ENCODE assay signal across 25 cellular contexts in genomic region chr10:28909875-28910274, GRCh38.
DNase-seq lines count a peak whose midpoint lies in the region; ATAC-seq, FAIRE-seq and TF ChIP-seq lines count a peak whose summit lies in the region.
"Had no signal": no experiment of that assay in that cellular context is flagged by ENCODE, and none has a peak within 500 bp of the region (broad histone marks: within the 10 kb centered on the region; RNA-seq: fewer than 3 reads in every experiment).

No MANE protein-coding gene starts in this region.

- TF ChIP-seq EP300 in HepG2 (IDR thresholded peaks at IDR 0.05; ENCODE audit: low read depth in 2 of 2, low read length in 2 of 2) = no peak
- TF ChIP-seq EP300 in HepG2 (CRISPR knock-in tag; IDR thresholded peaks at IDR 0.05; ENCODE audit: borderline replicate concordance) = no peak

- H3K4me2 ChIP-seq in HepG2 (ENCODE audit: low read depth, low read length) (0 out of 2 replicates have a peak overlapping the region, but pooled peaks have one; percentile 37), trophoblast cell (ENCODE audit: low read length) (no peak overlapping the region)
- H3K4me2 ChIP-seq: A549; BLaER1 treated with 17β-estradiol and CSF1 and Interleukin-3, amounts not matched to agents 10 nM and 100 nM; GM23338 had no signal

- no peak overlapping the region for H3K23ac ChIP-seq in trophoblast cell (ENCODE audit: low read length)

- no peaks in the 10 kb centered on the region for H3K79me2 ChIP-seq in HepG2 (ENCODE audit: insufficient read depth, low read length)
- no peaks in the 10 kb centered on the region for H3K79me2 ChIP-seq in trophoblast cell (ENCODE audit: control insufficient read depth, insufficient read depth, low read length, poor library complexity)

- in situ Hi-C loops in HepG2 (cut with HindIII; ENCODE audit: extremely low pct_ligation_motif_present, low pct_unique_long_range_greater_than_20kb) = no loop called here

- TF ChIP-seq CTCF in HepG2 (CRISPR knock-in tag; IDR thresholded peaks at IDR 0.05) (no peak), right lobe of liver (IDR thresholded peaks at IDR 0.05) (no peak), coronary artery (IDR thresholded peaks at IDR 0.05) (no peak)

- H4K20me1 ChIP-seq in HepG2 (ENCODE audit: insufficient read depth, low read length) = no peaks in the 10 kb centered on the region
- H4K20me1 ChIP-seq: BLaER1 treated with 17β-estradiol and CSF1 and Interleukin-3, amounts not matched to agents 10 nM and 100 nM had no signal

- intact Hi-C loops in HepG2 (cut with micrococcal nuclease; ENCODE audit: unreplicated experiment) (no loop called here), right lobe of liver (cut with DNase I) (no loop called here), aorta (cut with DNase I) (loop anchor here (2.0 to 10.0 kb wide), 4 partner anchors 72 to 235 kb away; partner anchors contain the start of gene BAMBI (in 1 of the 2))

- no peak overlapping the region for H3K4me3 ChIP-seq in HepG2 (replicated peaks in 1 of 3; ENCODE audit: insufficient read depth in 1 of 3, low read depth in 2 of 3, low read length in 3 of 3)
- no peak overlapping the region for H3K4me3 ChIP-seq in right lobe of liver
- H3K4me3 ChIP-seq in coronary artery = no peak overlapping the region
- H3K4me3 ChIP-seq in trophoblast cell (ENCODE audit: low read depth, low read length) = peak overlapping the region; percentile 23
- H3K4me3 ChIP-seq in aorta (ENCODE audit: low read length in 2 of 2) = no peak overlapping the region
- H3K4me3 ChIP-seq: A549; BLaER1 treated with 17β-estradiol and CSF1 and Interleukin-3, amounts not matched to agents 10 nM and 100 nM; GM12878; GM23338 had no signal

- TF ChIP-seq RAD21 in HepG2 (CRISPR knock-in tag; IDR thresholded peaks at IDR 0.05) = no peak

- no peak overlapping the region for H3K9ac ChIP-seq in HepG2 (ENCODE audit: insufficient read depth, low read depth, low read length)
- H3K9ac ChIP-seq in trophoblast cell (ENCODE audit: low read length) = no peak overlapping the region
- H3K9ac ChIP-seq: BLaER1 treated with 17β-estradiol and CSF1 and Interleukin-3, amounts not matched to agents 10 nM and 100 nM had no signal

- BruUV-seq in HepG2 (replicated peaks; lab: Mats Ljungman, UMichigan) = no TSS peak

- no peak overlapping the region for H2BK120ac ChIP-seq in trophoblast cell (ENCODE audit: insufficient read depth, low read length, poor library complexity)

- H3K79me1 ChIP-seq in trophoblast cell (ENCODE audit: low read length) = peaks cover 2% of the 10 kb centered on the region

- H3K27ac ChIP-seq in HepG2 (ENCODE audit: extremely low read length, insufficient read depth, low read length) = no peak overlapping the region
- no peak overlapping the region for H3K27ac ChIP-seq in right lobe of liver
- H3K27ac ChIP-seq in coronary artery = peak overlapping the region in 1 of 2 donors; percentile 89
- H3K27ac ChIP-seq in trophoblast cell (ENCODE audit: low read depth, low read length) = no peak overlapping the region
- H3K27ac ChIP-seq in aorta (ENCODE audit: low read depth in 1 of 2, low read length in 2 of 2) = peak overlapping the region; percentile 9 to 94
- H3K27ac ChIP-seq: A549; BLaER1 treated with 17β-estradiol and CSF1 and Interleukin-3, amounts not matched to agents 10 nM and 100 nM had no signal

- H2AK5ac ChIP-seq in trophoblast cell (ENCODE audit: low read length) = no peak overlapping the region

- no peak overlapping the region for H4K8ac ChIP-seq in trophoblast cell (ENCODE audit: low read depth, low read length)

- no peak overlapping the region for H4K12ac ChIP-seq in trophoblast cell (ENCODE audit: low read depth, low read length)

- H2BK5ac ChIP-seq in trophoblast cell (ENCODE audit: low read depth, low read length, poor library complexity) = no peak overlapping the region

- no peak overlapping the region for H3K4ac ChIP-seq in trophoblast cell (ENCODE audit: low read depth, low read length)

- POLR2A ChIA-PET in HepG2 (lab: Yijun Ruan, JAX) = no interaction called here

- H3K4me1 ChIP-seq in HepG2 (ENCODE audit: insufficient read depth, low read length) (peaks cover 61% of the 10 kb centered on the region), right lobe of liver (no peaks in the 10 kb centered on the region), trophoblast cell (ENCODE audit: control insufficient read depth in 1 of 2, insufficient read depth in 2 of 2, low read length in 2 of 2) (peaks cover 4% of the 10 kb centered on the region in 2 experiments), aorta (ENCODE audit: control insufficient read depth in 1 of 2, insufficient read depth in 2 of 2, low read length in 2 of 2) (peaks cover 3 to 18% of the 10 kb centered on the region in 2 donors)

- TF ChIP-seq POLR2A in HepG2 (IDR thresholded peaks at IDR 0.05; ENCODE audit: insufficient read depth in 1 of 2, low read depth in 2 of 2, low read length in 2 of 2) = no peak
- no peak for TF ChIP-seq POLR2A in right lobe of liver (IDR thresholded peaks at IDR 0.05)

- H2BK12ac ChIP-seq in trophoblast cell (ENCODE audit: low read length) = no peak overlapping the region

- H3K18ac ChIP-seq in trophoblast cell (ENCODE audit: low read length) = no peak overlapping the region

- no peak overlapping the region for H4K91ac ChIP-seq in trophoblast cell (ENCODE audit: low read depth, low read length)

- H3K27me3 ChIP-seq in HepG2 (ENCODE audit: control insufficient read depth in 1 of 2, insufficient read depth in 2 of 2, low read length in 2 of 2) = no peaks in the 10 kb centered on the region; a peak in 1 of 5 replicates
- H3K27me3 ChIP-seq in right lobe of liver = no peaks in the 10 kb centered on the region
- H3K27me3 ChIP-seq in trophoblast cell (ENCODE audit: insufficient read depth, low read length) = no peaks in the 10 kb centered on the region
- H3K27me3 ChIP-seq in aorta (ENCODE audit: control insufficient read depth in 1 of 2, insufficient read depth in 2 of 2, low read length in 1 of 2) = no peaks in the 10 kb centered on the region
- H3K27me3 ChIP-seq: BE2C; BLaER1 treated with 17β-estradiol and CSF1 and Interleukin-3, amounts not matched to agents 10 nM and 100 nM had no signal

- DNase-seq in HepG2 (ENCODE audit: low spot score) = no peak
- no peak for DNase-seq in right lobe of liver
- DNase-seq in coronary artery (ENCODE audit: low spot score) = peak; percentile 69
- no peak for DNase-seq in trophoblast cell
- no peak for DNase-seq in aorta
- no peak for DNase-seq in stimulated activated CD4-positive, alpha-beta T cell treated with anti-CD3 and anti-CD28 coated beads, Interleukin-15, amount 100 ng/mL, for 24 hours
- no peak for DNase-seq in LoVo (ENCODE audit: low spot score)
- DNase-seq in RCC 7860 (ENCODE audit: low spot score) = no peak
- DNase-seq: 8988T; ACHN; AML-193; BE2C; CD4-positive, alpha-beta T cell; CD8-positive, alpha-beta memory T cell; DMS 273 treated with DMSO at 0.1 percent for 48 hours; DMS79; EL; GDM1; HCEC 1CT had no signal

- CTCF ChIA-PET in HepG2 (lab: Yijun Ruan, JAX; ENCODE audit: low intra/inter-chr PET ratio, low total read pairs) = no interaction called here

- H3K9me3 ChIP-seq in HepG2 (ENCODE audit: low read length) = no peaks in the 10 kb centered on the region
- H3K9me3 ChIP-seq in right lobe of liver = no peaks in the 10 kb centered on the region
- H3K9me3 ChIP-seq in trophoblast cell (ENCODE audit: insufficient read depth, low read depth, low read length) = no peaks in the 10 kb centered on the region
- H3K9me3 ChIP-seq in aorta (ENCODE audit: control insufficient read depth, low read length) = no peaks in the 10 kb centered on the region
- H3K9me3 ChIP-seq: A549, BE2C had no signal

- no peak overlapping the region for H3K14ac ChIP-seq in trophoblast cell (ENCODE audit: low read length)

- no peak for ATAC-seq in HepG2
- ATAC-seq in right lobe of liver = no peak
- ATAC-seq in aorta (ENCODE audit: low FRiP score) = no peak
- ATAC-seq: A549, GM12878, GM23338 had no signal

- WGBS in HepG2 (ENCODE audit: low lambda C conversion rate) = 80% methylated on average over 4 of the region's 5 CpGs
- 80% methylated on average over 5 of the region's 5 CpGs for WGBS in right lobe of liver (ENCODE audit: insufficient coverage, low coverage, low lambda C conversion rate, missing lambda C conversion rate)
- no CpG with 5 or more reads among the region's 5 CpGs for WGBS in trophoblast cell (ENCODE audit: extremely low coverage, insufficient coverage, insufficient read length)
- 80% methylated on average over 5 of the region's 5 CpGs for WGBS in aorta, 2 donors

- H2AFZ ChIP-seq in HepG2 (ENCODE audit: low read length) (no peak overlapping the region), trophoblast cell (ENCODE audit: insufficient read depth, low read length, poor library complexity) (no peak overlapping the region)
- H2AFZ ChIP-seq: GM23338 had no signal

- H3K36me3 ChIP-seq in HepG2 (replicated peaks in 1 of 2; ENCODE audit: control insufficient read depth in 1 of 2, insufficient read depth in 2 of 2, low read length in 2 of 2) = no peaks in the 10 kb centered on the region
- H3K36me3 ChIP-seq in right lobe of liver = no peaks in the 10 kb centered on the region
- H3K36me3 ChIP-seq in trophoblast cell (ENCODE audit: control insufficient read depth in 1 of 2, insufficient read depth in 2 of 2, low read length in 2 of 2) = no peaks in the 10 kb centered on the region
- H3K36me3 ChIP-seq in aorta (ENCODE audit: control insufficient read depth in 1 of 2, insufficient read depth in 2 of 2, low read length in 1 of 2) = no peaks in the 10 kb centered on the region
- H3K36me3 ChIP-seq: BE2C; BLaER1 treated with 17β-estradiol and CSF1 and Interleukin-3, amounts not matched to agents 10 nM and 100 nM had no signal

- FAIRE-seq in HepG2 (lab: Jason Lieb, UNC) (no peak), RCC 7860 (lab: Jason Lieb, UNC) (no peak)
- FAIRE-seq: A549, D721Med, GM12878, H54 had no signal

TF ChIP-seq in HepG2, 621 proteins besides CTCF, POLR2A, EP300 and RAD21:
- TF ChIP-seq FOSL2 (CRISPR knock-in tag; IDR thresholded peaks at IDR 0.05) = no peak

Comparison
In these comparisons a context has a peak if more than half of its experiments do, and no peak if none do; other contexts are left out.
1. H3K27ac ChIP-seq: peak in aorta (2 of 2); none in HepG2 (single experiment), right lobe of liver (0 of 3) and trophoblast cell (single experiment).
2. intact Hi-C loops: an anchor here in aorta (2.0 to 10.0 kb wide); none called in HepG2 and right lobe of liver.